ENCODE assay signal across 1 cellular context in the genomic region with DNA sequence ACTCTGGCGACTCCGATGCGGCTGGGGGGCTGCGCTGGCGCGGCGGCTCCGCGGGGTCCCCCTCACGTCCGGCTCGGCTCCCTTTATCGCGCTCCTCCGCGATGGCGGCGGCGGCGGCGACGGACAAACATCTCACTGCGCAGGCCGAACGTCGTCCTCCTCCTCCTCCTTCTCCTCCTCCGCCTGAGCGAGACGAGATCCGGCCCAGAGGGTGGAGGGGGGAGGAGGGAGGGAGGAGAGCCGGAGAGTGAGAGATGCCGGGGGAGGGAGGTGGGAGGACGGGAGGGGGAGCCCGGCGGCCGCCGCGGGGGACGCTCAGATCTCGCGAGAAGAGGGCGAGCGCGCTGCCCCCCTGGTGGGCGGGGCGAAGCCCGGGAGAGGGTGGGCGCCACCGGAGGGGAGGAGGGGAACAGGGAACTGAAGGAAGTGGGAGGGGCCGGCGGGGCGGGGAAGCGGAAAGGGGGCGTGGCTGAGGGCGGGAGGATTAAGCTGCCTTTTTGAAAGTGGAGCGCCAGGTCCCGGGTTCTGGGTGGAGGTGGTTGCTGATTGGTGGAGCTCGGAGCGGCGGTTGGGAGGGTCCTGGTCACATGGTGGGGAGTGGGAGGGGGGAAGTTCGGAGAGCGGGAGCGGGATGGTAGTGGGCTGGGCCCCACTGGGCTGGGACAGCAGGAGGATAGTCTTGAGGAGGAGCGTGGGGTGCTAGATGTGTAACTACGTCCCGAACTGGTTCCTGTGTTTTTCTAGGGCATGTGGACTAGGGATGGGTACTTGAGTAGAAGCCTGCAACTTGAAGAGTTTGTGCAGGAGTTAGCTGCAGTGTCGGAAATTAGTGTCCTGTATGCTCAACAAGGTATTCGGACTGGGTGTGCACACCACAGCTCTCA.
TF ChIP-seq lines count a peak whose summit lies in the region.

A gene (minus strand): TSS at position 159 of the 884 bp plus-strand sequence. CDS start 354 bp downstream, outside the sequence.

TF ChIP-seq in HepG2, 621 proteins besides CTCF, POLR2A, EP300 and RAD21 (continued from another document and continues in another):
- TF ChIP-seq KDM5B (CRISPR knock-in tag; IDR thresholded peaks at IDR 0.05; ENCODE audit: borderline replicate concordance) (peak; percentile 66; the same call in 1 of the 2 replicates), HOXA5 (CRISPR knock-in tag; IDR thresholded peaks at IDR 0.05) (peak; percentile 77; the same call in 1 of the 2 replicates), ZNF235 (CRISPR knock-in tag; IDR thresholded peaks at IDR 0.05; ENCODE audit: borderline replicate concordance) (0 out of 2 replicates have a peak, but pooled peaks have one; percentile 37), EED (CRISPR knock-in tag; IDR thresholded peaks at IDR 0.05) (no peak), NONO (IDR thresholded peaks at IDR 0.05) (no peak), NONO (CRISPR knock-in tag; conservative IDR thresholded peaks at IDR 0.05) (peak; percentile 89), ZFP36 (IDR thresholded peaks at IDR 0.05; ENCODE audit: borderline replicate concordance, low read depth, low read length, partially characterized antibody) (no peak), ZNF780A (CRISPR knock-in tag; IDR thresholded peaks at IDR 0.05) (peak; percentile 80; the same call in 1 of the 2 replicates), ZNF549 (CRISPR knock-in tag; IDR thresholded peaks at IDR 0.05) (no peak), KDM4B (CRISPR knock-in tag; IDR thresholded peaks at IDR 0.05) (peak; percentile 45; the same call in 1 of the 2 replicates), TAF15 (IDR thresholded peaks at IDR 0.05; ENCODE audit: low read depth, low read length, poor library complexity, severe bottlenecking) (no peak), ZNF510 (CRISPR knock-in tag; IDR thresholded peaks at IDR 0.05; ENCODE audit: low read depth) (no peak), MED8 (CRISPR knock-in tag; IDR thresholded peaks at IDR 0.05; ENCODE audit: insufficient replicate concordance) (no peak), MAFK (conservative IDR thresholded peaks at IDR 0.05 in 1 of 2, IDR thresholded peaks at IDR 0.05 in 1 of 2; ENCODE audit: low read length in 2 of 2) (no peak), ZNF451 (CRISPR knock-in tag; IDR thresholded peaks at IDR 0.05) (peak; percentile 66; the same call in 1 of the 2 replicates), NPAS2 (CRISPR knock-in tag; IDR thresholded peaks at IDR 0.05; ENCODE audit: borderline replicate concordance) (no peak), HOXD1 (CRISPR knock-in tag; IDR thresholded peaks at IDR 0.05) (no peak), POLR2AphosphoS2 (IDR thresholded peaks at IDR 0.05; ENCODE audit: low read depth, low read length) (0 out of 2 replicates have a peak, but pooled peaks have one; percentile 57), ZNF343 (CRISPR knock-in tag; IDR thresholded peaks at IDR 0.05) (no peak), ZNF883 (CRISPR knock-in tag; IDR thresholded peaks at IDR 0.05; ENCODE audit: not compliant biosample characterization) (no peak), BCL6 (CRISPR knock-in tag; IDR thresholded peaks at IDR 0.05) (no peak), HDAC6 (IDR thresholded peaks at IDR 0.05; ENCODE audit: low read depth, low read length) (no peak), GTF3A (CRISPR knock-in tag; conservative IDR thresholded peaks at IDR 0.05) (no peak), HMG20B (CRISPR knock-in tag; conservative IDR thresholded peaks at IDR 0.05) (no peak; the same call in 1 of the 2 replicates), BHLHE40 (IDR thresholded peaks at IDR 0.05; ENCODE audit: low read length) (no peak), ZNF207 (IDR thresholded peaks at IDR 0.05; ENCODE audit: borderline replicate concordance) (no peak), ZNF615 (CRISPR knock-in tag; IDR thresholded peaks at IDR 0.05; ENCODE audit: borderline replicate concordance) (no peak), ZNF329 (CRISPR knock-in tag; IDR thresholded peaks at IDR 0.05; ENCODE audit: low read depth) (peak; percentile 33; the same call in 1 of the 2 replicates), ZNF562 (CRISPR knock-in tag; IDR thresholded peaks at IDR 0.05; ENCODE audit: borderline replicate concordance) (no peak), ZNF264 (CRISPR knock-in tag; IDR thresholded peaks at IDR 0.05) (0 out of 2 replicates have a peak, but pooled peaks have one; percentile 56), ATM (IDR thresholded peaks at IDR 0.05; ENCODE audit: borderline replicate concordance) (no peak), FOXA1 (IDR thresholded peaks at IDR 0.05) (no peak), FOXA1 (CRISPR knock-in tag; IDR thresholded peaks at IDR 0.05) (0 out of 2 replicates have a peak, but pooled peaks have one; percentile 7), ZNF747 (CRISPR knock-in tag; IDR thresholded peaks at IDR 0.05; ENCODE audit: borderline replicate concordance) (no peak), BRCA1 (CRISPR knock-in tag; IDR thresholded peaks at IDR 0.05) (0 out of 2 replicates have a peak, but pooled peaks have one; percentile 29), ZNF720 (CRISPR knock-in tag; IDR thresholded peaks at IDR 0.05) (no peak), ATF1 (CRISPR knock-in tag; IDR thresholded peaks at IDR 0.05) (no peak), TCF12 (IDR thresholded peaks at IDR 0.05) (no peak), TCF12 (CRISPR knock-in tag; IDR thresholded peaks at IDR 0.05) (no peak), CAMTA2 (CRISPR knock-in tag; IDR thresholded peaks at IDR 0.05; ENCODE audit: borderline replicate concordance) (no peak), ISL2 (CRISPR knock-in tag; IDR thresholded peaks at IDR 0.05) (peak; percentile 46; the same call in 1 of the 2 replicates), ZIK1 (CRISPR knock-in tag; IDR thresholded peaks at IDR 0.05; ENCODE audit: borderline replicate concordance, low read depth) (no peak), ZNF121 (CRISPR knock-in tag; IDR thresholded peaks at IDR 0.05) (no peak), KMT2B (CRISPR knock-in tag; IDR thresholded peaks at IDR 0.05) (peak; percentile 75), SYNCRIP (IDR thresholded peaks at IDR 0.05; ENCODE audit: insufficient read depth, low read depth, low read length) (no peak), NCOA1 (CRISPR knock-in tag; IDR thresholded peaks at IDR 0.05) (no peak), FOXC1 (CRISPR knock-in tag; IDR thresholded peaks at IDR 0.05; ENCODE audit: borderline replicate concordance) (no peak)
- TF ChIP-seq, protein P1, sequence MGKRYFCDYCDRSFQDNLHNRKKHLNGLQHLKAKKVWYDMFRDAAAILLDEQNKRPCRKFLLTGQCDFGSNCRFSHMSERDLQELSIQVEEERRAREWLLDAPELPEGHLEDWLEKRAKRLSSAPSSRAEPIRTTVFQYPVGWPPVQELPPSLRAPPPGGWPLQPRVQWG (CRISPR knock-in tag; IDR thresholded peaks at IDR 0.05; ENCODE audit: borderline replicate concordance, low read depth), result no peak
- TF ChIP-seq, protein P2, sequence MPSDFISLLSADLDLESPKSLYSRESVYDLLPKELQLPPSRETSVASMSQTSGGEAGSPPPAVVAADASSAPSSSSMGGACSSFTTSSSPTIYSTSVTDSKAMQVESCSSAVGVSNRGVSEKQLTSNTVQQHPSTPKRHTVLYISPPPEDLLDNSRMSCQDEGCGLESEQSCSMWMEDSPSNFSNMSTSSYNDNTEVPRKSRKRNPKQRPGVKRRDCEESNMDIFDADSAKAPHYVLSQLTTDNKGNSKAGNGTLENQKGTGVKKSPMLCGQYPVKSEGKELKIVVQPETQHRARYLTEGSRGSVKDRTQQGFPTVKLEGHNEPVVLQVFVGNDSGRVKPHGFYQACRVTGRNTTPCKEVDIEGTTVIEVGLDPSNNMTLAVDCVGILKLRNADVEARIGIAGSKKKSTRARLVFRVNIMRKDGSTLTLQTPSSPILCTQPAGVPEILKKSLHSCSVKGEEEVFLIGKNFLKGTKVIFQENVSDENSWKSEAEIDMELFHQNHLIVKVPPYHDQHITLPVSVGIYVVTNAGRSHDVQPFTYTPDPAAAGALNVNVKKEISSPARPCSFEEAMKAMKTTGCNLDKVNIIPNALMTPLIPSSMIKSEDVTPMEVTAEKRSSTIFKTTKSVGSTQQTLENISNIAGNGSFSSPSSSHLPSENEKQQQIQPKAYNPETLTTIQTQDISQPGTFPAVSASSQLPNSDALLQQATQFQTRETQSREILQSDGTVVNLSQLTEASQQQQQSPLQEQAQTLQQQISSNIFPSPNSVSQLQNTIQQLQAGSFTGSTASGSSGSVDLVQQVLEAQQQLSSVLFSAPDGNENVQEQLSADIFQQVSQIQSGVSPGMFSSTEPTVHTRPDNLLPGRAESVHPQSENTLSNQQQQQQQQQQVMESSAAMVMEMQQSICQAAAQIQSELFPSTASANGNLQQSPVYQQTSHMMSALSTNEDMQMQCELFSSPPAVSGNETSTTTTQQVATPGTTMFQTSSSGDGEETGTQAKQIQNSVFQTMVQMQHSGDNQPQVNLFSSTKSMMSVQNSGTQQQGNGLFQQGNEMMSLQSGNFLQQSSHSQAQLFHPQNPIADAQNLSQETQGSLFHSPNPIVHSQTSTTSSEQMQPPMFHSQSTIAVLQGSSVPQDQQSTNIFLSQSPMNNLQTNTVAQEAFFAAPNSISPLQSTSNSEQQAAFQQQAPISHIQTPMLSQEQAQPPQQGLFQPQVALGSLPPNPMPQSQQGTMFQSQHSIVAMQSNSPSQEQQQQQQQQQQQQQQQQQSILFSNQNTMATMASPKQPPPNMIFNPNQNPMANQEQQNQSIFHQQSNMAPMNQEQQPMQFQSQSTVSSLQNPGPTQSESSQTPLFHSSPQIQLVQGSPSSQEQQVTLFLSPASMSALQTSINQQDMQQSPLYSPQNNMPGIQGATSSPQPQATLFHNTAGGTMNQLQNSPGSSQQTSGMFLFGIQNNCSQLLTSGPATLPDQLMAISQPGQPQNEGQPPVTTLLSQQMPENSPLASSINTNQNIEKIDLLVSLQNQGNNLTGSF (CRISPR knock-in tag; IDR thresholded peaks at IDR 0.05), result no peak; the same call in 1 of the 2 replicates
- TF ChIP-seq, protein P3, sequence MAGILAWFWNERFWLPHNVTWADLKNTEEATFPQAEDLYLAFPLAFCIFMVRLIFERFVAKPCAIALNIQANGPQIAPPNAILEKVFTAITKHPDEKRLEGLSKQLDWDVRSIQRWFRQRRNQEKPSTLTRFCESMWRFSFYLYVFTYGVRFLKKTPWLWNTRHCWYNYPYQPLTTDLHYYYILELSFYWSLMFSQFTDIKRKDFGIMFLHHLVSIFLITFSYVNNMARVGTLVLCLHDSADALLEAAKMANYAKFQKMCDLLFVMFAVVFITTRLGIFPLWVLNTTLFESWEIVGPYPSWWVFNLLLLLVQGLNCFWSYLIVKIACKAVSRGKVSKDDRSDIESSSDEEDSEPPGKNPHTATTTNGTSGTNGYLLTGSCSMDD (CRISPR knock-in tag; IDR thresholded peaks at IDR 0.05), result no peak
- TF ChIP-seq, protein P4, sequence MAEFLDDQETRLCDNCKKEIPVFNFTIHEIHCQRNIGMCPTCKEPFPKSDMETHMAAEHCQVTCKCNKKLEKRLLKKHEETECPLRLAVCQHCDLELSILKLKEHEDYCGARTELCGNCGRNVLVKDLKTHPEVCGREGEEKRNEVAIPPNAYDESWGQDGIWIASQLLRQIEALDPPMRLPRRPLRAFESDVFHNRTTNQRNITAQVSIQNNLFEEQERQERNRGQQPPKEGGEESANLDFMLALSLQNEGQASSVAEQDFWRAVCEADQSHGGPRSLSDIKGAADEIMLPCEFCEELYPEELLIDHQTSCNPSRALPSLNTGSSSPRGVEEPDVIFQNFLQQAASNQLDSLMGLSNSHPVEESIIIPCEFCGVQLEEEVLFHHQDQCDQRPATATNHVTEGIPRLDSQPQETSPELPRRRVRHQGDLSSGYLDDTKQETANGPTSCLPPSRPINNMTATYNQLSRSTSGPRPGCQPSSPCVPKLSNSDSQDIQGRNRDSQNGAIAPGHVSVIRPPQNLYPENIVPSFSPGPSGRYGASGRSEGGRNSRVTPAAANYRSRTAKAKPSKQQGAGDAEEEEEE (CRISPR knock-in tag; IDR thresholded peaks at IDR 0.05; ENCODE audit: borderline replicate concordance), result no peak
- TF ChIP-seq, protein P5, sequence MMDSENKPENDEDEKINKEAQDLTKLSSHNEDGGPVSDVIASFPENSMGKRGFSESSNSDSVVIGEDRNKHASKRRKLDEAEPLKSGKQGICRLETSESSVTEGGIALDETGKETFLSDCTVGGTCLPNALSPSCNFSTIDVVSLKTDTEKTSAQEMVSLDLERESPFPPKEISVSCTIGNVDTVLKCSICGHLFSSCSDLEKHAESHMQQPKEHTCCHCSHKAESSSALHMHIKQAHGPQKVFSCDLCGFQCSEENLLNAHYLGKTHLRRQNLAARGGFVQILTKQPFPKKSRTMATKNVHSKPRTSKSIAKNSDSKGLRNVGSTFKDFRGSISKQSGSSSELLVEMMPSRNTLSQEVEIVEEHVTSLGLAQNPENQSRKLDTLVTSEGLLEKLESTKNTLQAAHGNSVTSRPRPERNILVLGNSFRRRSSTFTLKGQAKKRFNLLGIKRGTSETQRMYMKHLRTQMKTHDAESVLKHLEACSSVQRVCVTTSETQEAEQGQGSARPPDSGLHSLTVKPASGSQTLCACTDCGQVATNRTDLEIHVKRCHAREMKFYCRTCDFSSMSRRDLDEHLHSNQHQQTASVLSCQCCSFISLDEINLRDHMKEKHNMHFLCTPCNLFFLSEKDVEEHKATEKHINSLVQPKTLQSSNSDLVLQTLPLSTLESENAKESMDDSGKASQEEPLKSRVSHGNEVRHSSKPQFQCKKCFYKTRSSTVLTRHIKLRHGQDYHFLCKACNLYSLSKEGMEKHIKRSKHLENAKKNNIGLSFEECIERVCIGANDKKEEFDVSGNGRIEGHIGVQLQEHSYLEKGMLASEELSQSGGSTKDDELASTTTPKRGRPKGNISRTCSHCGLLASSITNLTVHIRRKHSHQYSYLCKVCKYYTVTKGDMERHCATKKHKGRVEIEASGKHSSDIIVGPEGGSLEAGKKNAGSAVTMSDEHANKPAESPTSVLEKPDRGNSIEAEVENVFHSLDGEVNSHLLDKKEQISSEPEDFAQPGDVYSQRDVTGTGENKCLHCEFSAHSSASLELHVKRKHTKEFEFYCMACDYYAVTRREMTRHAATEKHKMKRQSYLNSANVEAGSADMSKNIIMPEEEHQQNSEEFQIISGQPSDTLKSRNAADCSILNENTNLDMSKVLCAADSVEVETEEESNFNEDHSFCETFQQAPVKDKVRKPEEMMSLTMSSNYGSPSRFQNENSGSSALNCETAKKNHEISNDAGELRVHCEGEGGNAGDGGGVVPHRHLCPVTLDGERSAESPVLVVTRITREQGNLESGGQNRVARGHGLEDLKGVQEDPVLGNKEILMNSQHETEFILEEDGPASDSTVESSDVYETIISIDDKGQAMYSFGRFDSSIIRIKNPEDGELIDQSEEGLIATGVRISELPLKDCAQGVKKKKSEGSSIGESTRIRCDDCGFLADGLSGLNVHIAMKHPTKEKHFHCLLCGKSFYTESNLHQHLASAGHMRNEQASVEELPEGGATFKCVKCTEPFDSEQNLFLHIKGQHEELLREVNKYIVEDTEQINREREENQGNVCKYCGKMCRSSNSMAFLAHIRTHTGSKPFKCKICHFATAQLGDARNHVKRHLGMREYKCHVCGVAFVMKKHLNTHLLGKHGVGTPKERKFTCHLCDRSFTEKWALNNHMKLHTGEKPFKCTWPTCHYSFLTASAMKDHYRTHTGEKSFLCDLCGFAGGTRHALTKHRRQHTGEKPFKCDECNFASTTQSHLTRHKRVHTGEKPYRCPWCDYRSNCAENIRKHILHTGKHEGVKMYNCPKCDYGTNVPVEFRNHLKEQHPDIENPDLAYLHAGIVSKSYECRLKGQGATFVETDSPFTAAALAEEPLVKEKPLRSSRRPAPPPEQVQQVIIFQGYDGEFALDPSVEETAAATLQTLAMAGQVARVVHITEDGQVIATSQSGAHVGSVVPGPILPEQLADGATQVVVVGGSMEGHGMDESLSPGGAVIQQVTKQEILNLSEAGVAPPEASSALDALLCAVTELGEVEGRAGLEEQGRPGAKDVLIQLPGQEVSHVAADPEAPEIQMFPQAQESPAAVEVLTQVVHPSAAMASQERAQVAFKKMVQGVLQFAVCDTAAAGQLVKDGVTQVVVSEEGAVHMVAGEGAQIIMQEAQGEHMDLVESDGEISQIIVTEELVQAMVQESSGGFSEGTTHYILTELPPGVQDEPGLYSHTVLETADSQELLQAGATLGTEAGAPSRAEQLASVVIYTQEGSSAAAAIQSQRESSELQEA (CRISPR knock-in tag; IDR thresholded peaks at IDR 0.05; ENCODE audit: not compliant biosample characterization), result peak; percentile 52
